ENCODE assay signal across 28 cellular contexts in the genomic region with DNA sequence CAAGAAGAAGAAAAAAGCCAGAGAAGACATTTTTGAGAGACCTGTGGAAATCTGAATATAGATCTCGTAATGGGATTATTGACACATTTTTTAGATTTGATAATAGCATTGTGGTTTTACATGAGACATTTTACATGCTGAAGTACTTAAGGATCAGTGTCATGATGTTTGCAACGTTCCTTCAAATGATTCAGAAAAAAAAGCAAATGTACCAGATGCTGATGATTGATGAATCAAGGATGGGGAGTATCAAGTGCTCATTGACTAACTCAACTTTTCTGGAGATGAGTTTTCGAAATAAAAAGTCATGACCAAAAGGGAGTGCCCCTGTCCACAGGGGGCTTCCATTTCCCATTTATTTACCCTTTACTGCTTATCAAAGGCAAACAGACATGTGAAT.
"Had no signal": no experiment of that assay in that cellular context is flagged by ENCODE, and none has a peak within 500 bp of the region (broad histone marks: within the 10 kb centered on the region; RNA-seq: fewer than 3 reads in every experiment).

No MANE protein-coding gene starts in this region.

- H3K9me3 ChIP-seq: neutrophil, ovary, psoas muscle, right lobe of liver, sigmoid colon, suprapubic skin, testis, tibial artery, transverse colon, upper lobe of right lung, uterus had no signal

- DNase-seq: naive thymus-derived CD8-positive, alpha-beta T cell; nephron progenitor cell; occipital lobe; ovary; posterior cingulate gyrus; psoas muscle; right cardiac atrium; right lobe of liver; sigmoid colon; small intestine; stimulated activated CD4-positive, alpha-beta T cell treated with anti-CD3 and anti-CD28 coated beads, Interleukin-15, amount 100 ng/mL, for 24 hours; stimulated activated CD4-positive, alpha-beta T cell treated with anti-CD3 and anti-CD28 coated beads, Interleukin-4, amount 100 ng/mL, for 1 hour; stimulated activated CD4-positive, alpha-beta T cell treated with anti-CD3 and anti-CD28 coated beads, Interleukin-4, amount 100 ng/mL, for 4 hours; stimulated activated CD8-positive, alpha-beta memory T cell treated with anti-CD3 and anti-CD28 coated beads, Interleukin-4, amount 100 ng/mL, for 48 hours; stimulated activated naive CD4-positive, alpha-beta T cell; stimulated activated naive CD8-positive, alpha-beta T cell treated with anti-CD3 and anti-CD28 coated beads, Interleukin-15, amount 100 ng/mL, for 72 hours; stimulated activated naive CD8-positive, alpha-beta T cell treated with anti-CD3 and anti-CD28 coated beads, Interleukin-15, Interleukin-2, amounts not matched to agents 100 U/mL and 50 U/mL, for 24 hours; substantia nigra; testis; tibial artery; transverse colon; upper lobe of right lung; uterus had no signal

- H2AFZ ChIP-seq: parathyroid adenoma had no signal

- H3K9ac ChIP-seq: parathyroid adenoma had no signal

- H3K79me2 ChIP-seq: parathyroid adenoma had no signal

- H3K27ac ChIP-seq: neutrophil, ovary, parathyroid adenoma, psoas muscle, right lobe of liver, sigmoid colon, suprapubic skin, testis, tibial artery, transverse colon, upper lobe of right lung, uterus had no signal

- H3K27me3 ChIP-seq: ovary, right lobe of liver, sigmoid colon, suprapubic skin, testis, tibial artery, transverse colon, upper lobe of right lung, uterus had no signal

- H3K4me3 ChIP-seq: ovary, psoas muscle, right lobe of liver, sigmoid colon, suprapubic skin, testis, tibial artery, transverse colon, upper lobe of right lung, uterus had no signal

- H3K36me3 ChIP-seq: neutrophil, ovary, right lobe of liver, sigmoid colon, suprapubic skin, tibial artery, transverse colon, upper lobe of right lung, uterus had no signal

- ATAC-seq: naive thymus-derived CD8-positive, alpha-beta T cell; natural killer cell treated with Interleukin-12 subunit alpha and Interleukin-12 subunit beta and Interleukin-15 and Interleukin-18, amount 100 ng/mL, for 72 hours; psoas muscle; right cardiac atrium; right lobe of liver; stimulated activated memory B cell treated with anti-CD40 and anti-IgM and Interleukin-4, amounts not matched to agents 10 μg/mL and 1 μg/mL and 100 μg/mL, for 72 hours; stimulated activated naive CD8-positive, alpha-beta T cell treated with anti-CD3 and anti-CD28 coated beads, Interleukin-15, amount 100 ng/mL, for 72 hours; stimulated activated naive CD8-positive, alpha-beta T cell treated with anti-CD3 and anti-CD28 coated beads, Interleukin-15, Interleukin-2, amounts not matched to agents 100 U/mL and 50 U/mL, for 24 hours; upper lobe of right lung had no signal
